In the genomic region with DNA sequence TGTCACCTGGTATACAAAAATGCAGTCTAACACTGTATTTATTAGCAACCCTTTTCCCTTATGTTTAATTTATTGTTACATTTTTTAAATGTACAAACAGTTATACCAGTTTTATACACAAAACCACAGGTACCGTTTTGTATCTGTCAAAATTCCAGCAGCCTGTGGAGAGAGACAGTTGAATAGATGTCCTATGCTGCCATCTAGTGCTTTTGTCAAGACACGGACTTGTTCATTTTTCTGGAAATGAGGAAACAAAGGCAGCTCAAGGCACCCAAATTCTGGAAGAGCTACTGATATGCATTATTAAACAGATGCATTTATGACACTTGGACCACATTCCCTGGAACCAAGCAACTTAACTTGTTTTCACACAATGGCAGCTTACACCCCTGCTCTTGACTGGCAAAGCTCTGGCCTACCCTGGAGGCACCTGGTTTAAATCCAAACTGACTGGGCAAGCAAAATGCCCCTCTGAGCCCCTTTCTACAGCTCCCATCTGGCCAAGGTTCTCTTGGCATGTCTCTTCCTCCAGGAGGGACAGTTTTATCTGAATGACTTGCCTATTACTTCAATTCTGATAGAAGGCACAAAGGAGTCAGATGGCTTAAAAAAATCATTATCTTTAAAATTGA, we compare ENCODE assay signal across 8 cellular contexts.
DNase-seq lines count a peak whose midpoint lies in the region; ATAC-seq and TF ChIP-seq lines count a peak whose summit lies in the region.

No MANE protein-coding gene starts in this region.

- H3K4me2 ChIP-seq in skeletal muscle satellite cell (ENCODE audit: low read length), result peak overlapping the region; percentile 60

- H3K4me3 ChIP-seq in WERI-Rb-1 (ENCODE audit: low read depth, low read length) (no peak overlapping the region), skeletal muscle satellite cell (ENCODE audit: low read length) (peak overlapping the region; percentile 29)
- no peak overlapping the region for H3K4me3 ChIP-seq in effector memory CD4-positive, alpha-beta T cell (ENCODE audit: insufficient read depth, low read depth, low read length, poor library complexity, severe bottlenecking)

- intact Hi-C loops in left cardiac atrium (cut with DNase I), result loop anchor here in 1 of 2 donors (5.0 to 10.0 kb wide), 2 partner anchors 667 to 1460 kb away; no protein-coding TSS in a partner anchor

- no peaks in the 10 kb centered on the region for H3K27me3 ChIP-seq in WERI-Rb-1 (ENCODE audit: insufficient read depth, low read depth, severe bottlenecking)
- H3K27me3 ChIP-seq in skeletal muscle satellite cell (ENCODE audit: control insufficient read depth, insufficient read depth, low read length), result no peaks in the 10 kb centered on the region
- H3K27me3 ChIP-seq in effector memory CD4-positive, alpha-beta T cell (replicated peaks; ENCODE audit: control insufficient read depth, insufficient read depth, low read length, poor library complexity, severe bottlenecking), result no peaks in the 10 kb centered on the region

- H3K9me3 ChIP-seq in WERI-Rb-1 (ENCODE audit: severe bottlenecking) (no peaks in the 10 kb centered on the region), skeletal muscle satellite cell (replicated peaks; ENCODE audit: low read length) (no peaks in the 10 kb centered on the region)
- no peaks in the 10 kb centered on the region for H3K9me3 ChIP-seq in effector memory CD4-positive, alpha-beta T cell (ENCODE audit: control insufficient read depth, low read length)

- TF ChIP-seq CTCF in WERI-Rb-1 (IDR thresholded peaks at IDR 0.05; ENCODE audit: low read depth, low read length), result peak; percentile 48

- H3K36me3 ChIP-seq in WERI-Rb-1 (no peaks in the 10 kb centered on the region), skeletal muscle satellite cell (ENCODE audit: insufficient read depth, low read length) (no peaks in the 10 kb centered on the region)
- no peaks in the 10 kb centered on the region for H3K36me3 ChIP-seq in effector memory CD4-positive, alpha-beta T cell (ENCODE audit: control insufficient read depth, insufficient read depth, low read length)

- H3K27ac ChIP-seq in WERI-Rb-1, result no peak overlapping the region
- H3K27ac ChIP-seq in effector memory CD4-positive, alpha-beta T cell (ENCODE audit: insufficient read depth, low read length, poor library complexity, severe bottlenecking), result no peak overlapping the region

- H3K4me1 ChIP-seq in skeletal muscle satellite cell (ENCODE audit: control insufficient read depth, insufficient read depth, low read length), result peaks cover 36% of the 10 kb centered on the region
- no peaks in the 10 kb centered on the region for H3K4me1 ChIP-seq in effector memory CD4-positive, alpha-beta T cell (ENCODE audit: control insufficient read depth, insufficient read depth, low read length, poor library complexity, severe bottlenecking)

- ATAC-seq in GM21786 (IDR thresholded peaks at IDR 0.05; ENCODE audit: unreplicated experiment) (peak; percentile 55), left cardiac atrium (peak; percentile 34 to 67), GM19324 (IDR thresholded peaks at IDR 0.05; ENCODE audit: low FRiP score, unreplicated experiment) (no peak)

- DNase-seq in CD1c-positive myeloid dendritic cell (ENCODE audit: extremely low spot score), result peak; percentile 2
- DNase-seq in NCI-H1930 (lab: John Stamatoyannopoulos, UW), result peak; percentile 22 to 24
- DNase-seq in WERI-Rb-1, result no peak
- DNase-seq in left cardiac atrium, result no peak
- no peak for DNase-seq in effector memory CD4-positive, alpha-beta T cell

- H3K9ac ChIP-seq in skeletal muscle satellite cell (ENCODE audit: low read depth, low read length), result peak overlapping the region; percentile 32

Comparison
In these comparisons a context has a peak if more than half of its experiments do, and no peak if none do; other contexts are left out.
1. DNase-seq: peak in CD1c-positive myeloid dendritic cell (single experiment) and NCI-H1930 (2 of 2); none in WERI-Rb-1 (single experiment), left cardiac atrium (single experiment) and effector memory CD4-positive, alpha-beta T cell (0 of 3).